Comparison of ENCODE assay signal across 15 cellular contexts in genomic region chr18:70280007-70280925, GRCh38. TPM values are rescaled to one million over a fixed set of nuclear protein-coding genes. Genes with fewer than 3 reads are reported as not detected.
DNase-seq lines count a peak whose midpoint lies in the region; ATAC-seq and TF ChIP-seq lines count a peak whose summit lies in the region.
"Had no signal": no experiment of that assay in that cellular context is flagged by ENCODE, and none has a peak within 500 bp of the region (broad histone marks: within the 10 kb centered on the region; RNA-seq: fewer than 3 reads in every experiment).

No MANE protein-coding gene starts in this region.

- H3K4ac ChIP-seq in trophoblast cell (ENCODE audit: low read depth, low read length) (no peak overlapping the region), mesenchymal stem cell (ENCODE audit: low read depth in 1 of 2, low read length in 2 of 2) (no peak overlapping the region)

- H4K8ac ChIP-seq in trophoblast cell (ENCODE audit: low read depth, low read length) = no peak overlapping the region
- H4K8ac ChIP-seq in mesenchymal stem cell (ENCODE audit: low read length) = no peak overlapping the region

- H3K27ac ChIP-seq in trophoblast cell (ENCODE audit: low read depth, low read length) (no peak overlapping the region), mesenchymal stem cell (ENCODE audit: low read length, poor library complexity, severe bottlenecking) (no peak overlapping the region)
- H3K27ac ChIP-seq: neutrophil, skin epidermis had no signal

- no peak for ATAC-seq in GM18519 (IDR thresholded peaks at IDR 0.05; ENCODE audit: low FRiP score, unreplicated experiment)

- peak overlapping the region; percentile 64 for H2AFZ ChIP-seq in trophoblast cell (ENCODE audit: insufficient read depth, low read length, poor library complexity)
- no peak overlapping the region for H2AFZ ChIP-seq in mesenchymal stem cell (ENCODE audit: low read depth, low read length)

- H3K14ac ChIP-seq in trophoblast cell (ENCODE audit: low read length) = no peak overlapping the region
- H3K14ac ChIP-seq in mesenchymal stem cell (ENCODE audit: low read length in 2 of 2) = no peak overlapping the region

- no peak for TF ChIP-seq CTCF in epithelial cell of esophagus (IDR thresholded peaks at IDR 0.05; ENCODE audit: insufficient read depth, low read depth, low read length, missing control alignments)

- H3K4me1 ChIP-seq in trophoblast cell (ENCODE audit: control insufficient read depth in 1 of 2, insufficient read depth in 2 of 2, low read length in 2 of 2) (peaks cover 8 to 9% of the 10 kb centered on the region in 2 experiments), mesenchymal stem cell (ENCODE audit: control insufficient read depth, insufficient read depth, low read depth, low read length) (no peaks in the 10 kb centered on the region)

- H3K4me3 ChIP-seq in epithelial cell of esophagus (ENCODE audit: low read length) (no peak overlapping the region), trophoblast cell (ENCODE audit: low read depth, low read length) (no peak overlapping the region), mesenchymal stem cell (ENCODE audit: insufficient read depth in 1 of 2, low read depth in 1 of 2, low read length in 2 of 2) (no peak overlapping the region)
- H3K4me3 ChIP-seq: skin epidermis had no signal

- WGBS in trophoblast cell (ENCODE audit: extremely low coverage, insufficient coverage, insufficient read length) = no CpG with 5 or more reads among the region's 5 CpGs
- WGBS in mesenchymal stem cell = 85% methylated on average over 4 of the region's 5 CpGs

- H2BK12ac ChIP-seq in trophoblast cell (ENCODE audit: low read length) (peak overlapping the region; percentile 92), mesenchymal stem cell (ENCODE audit: low read length in 2 of 2) (no peak overlapping the region)

- H2BK5ac ChIP-seq in trophoblast cell (ENCODE audit: low read depth, low read length, poor library complexity) (peak overlapping the region; percentile 80), mesenchymal stem cell (ENCODE audit: low read depth, low read length, poor library complexity, severe bottlenecking) (no peak overlapping the region)

- no peak overlapping the region for H2BK15ac ChIP-seq in mesenchymal stem cell (ENCODE audit: low read depth, poor library complexity, severe bottlenecking)

- H3K36me3 ChIP-seq in trophoblast cell (ENCODE audit: control insufficient read depth in 1 of 2, insufficient read depth in 2 of 2, low read length in 2 of 2) (no peaks in the 10 kb centered on the region), mesenchymal stem cell (ENCODE audit: control insufficient read depth in 1 of 2, insufficient read depth in 2 of 2, low read depth in 1 of 2, low read length in 2 of 2) (no peaks in the 10 kb centered on the region)
- H3K36me3 ChIP-seq: neutrophil had no signal

- H3K27me3 ChIP-seq in trophoblast cell (ENCODE audit: insufficient read depth, low read length) = no peaks in the 10 kb centered on the region
- H3K27me3 ChIP-seq in mesenchymal stem cell (ENCODE audit: control insufficient read depth in 1 of 2, insufficient read depth in 1 of 2, low read length in 2 of 2) = no peaks in the 10 kb centered on the region

- no peak overlapping the region for H3K9ac ChIP-seq in trophoblast cell (ENCODE audit: low read length)
- no peak overlapping the region for H3K9ac ChIP-seq in mesenchymal stem cell (ENCODE audit: low read length)

- H4K12ac ChIP-seq in trophoblast cell (ENCODE audit: low read depth, low read length) = no peak overlapping the region

- H3K9me3 ChIP-seq in trophoblast cell (ENCODE audit: insufficient read depth, low read depth, low read length) (no peaks in the 10 kb centered on the region), mesenchymal stem cell (ENCODE audit: control insufficient read depth, low read length) (peaks cover 7% of the 10 kb centered on the region)
- H3K9me3 ChIP-seq: neutrophil had no signal

- H3K23ac ChIP-seq in trophoblast cell (ENCODE audit: low read length) = no peak overlapping the region
- H3K23ac ChIP-seq in mesenchymal stem cell (ENCODE audit: low read length in 2 of 2) = no peak overlapping the region

- no peak overlapping the region for H3K18ac ChIP-seq in trophoblast cell (ENCODE audit: low read length)
- no peak overlapping the region for H3K18ac ChIP-seq in mesenchymal stem cell (ENCODE audit: low read depth in 1 of 2, low read length in 2 of 2)

- H2BK120ac ChIP-seq in trophoblast cell (ENCODE audit: insufficient read depth, low read length, poor library complexity) (peak overlapping the region; percentile 73), mesenchymal stem cell (ENCODE audit: low read depth, low read length) (no peak overlapping the region)

- H2AK5ac ChIP-seq in trophoblast cell (ENCODE audit: low read length) = no peak overlapping the region
- no peak overlapping the region for H2AK5ac ChIP-seq in mesenchymal stem cell (ENCODE audit: low read length, severe bottlenecking)

- DNase-seq in HS-5 (ENCODE audit: low read depth) = peak; percentile 39
- DNase-seq in RKO (ENCODE audit: low spot score) = peak; percentile 71
- DNase-seq in epithelial cell of esophagus (ENCODE audit: low read depth) = peak; percentile 90
- DNase-seq in trophoblast cell = peak; percentile 91 to 94
- DNase-seq in OCI-M2 (lab: John Stamatoyannopoulos, UW; ENCODE audit: unreplicated experiment) = no peak
- no peak for DNase-seq in mesenchymal stem cell
- no peak for DNase-seq in activated T-cell treated with anti-CD3 and anti-CD28 coated beads, Interleukin-2, amount 50 U/mL, for 48 hours
- DNase-seq: CD4-positive, CD25-positive, alpha-beta regulatory T cell; GDM1; hippocampal formation; Karpas-422; NCI-H2029 had no signal

- H3K79me2 ChIP-seq in trophoblast cell (ENCODE audit: control insufficient read depth, insufficient read depth, low read length, poor library complexity) = peaks cover 3% of the 10 kb centered on the region

- H3K4me2 ChIP-seq in trophoblast cell (ENCODE audit: low read length) (no peak overlapping the region), mesenchymal stem cell (ENCODE audit: low read length, poor library complexity, severe bottlenecking) (no peak overlapping the region)

- H4K91ac ChIP-seq in trophoblast cell (ENCODE audit: low read depth, low read length) (peak overlapping the region; percentile 86), mesenchymal stem cell (ENCODE audit: low read length) (no peak overlapping the region)

- H3K79me1 ChIP-seq in trophoblast cell (ENCODE audit: low read length) = peaks cover 13% of the 10 kb centered on the region
- no peaks in the 10 kb centered on the region for H3K79me1 ChIP-seq in mesenchymal stem cell (replicated peaks; ENCODE audit: low read length, poor library complexity, severe bottlenecking)

RNA-seq across cellular contexts. Expression of gene SOCS6, which starts 8.6 kb away (rescaled TPM):
- polyA plus RNA-seq in trophoblast cell (2013) = 49.6 and 49.7 TPM in 2 replicates
- 14.7 TPM for polyA plus RNA-seq in mesenchymal stem cell (2013, experiment 1 of 2)
- 13.9 TPM for polyA plus RNA-seq in mesenchymal stem cell (2013, experiment 2 of 2)

Comparison
In these comparisons a context has a peak if more than half of its experiments do, and no peak if none do; other contexts are left out.
1. DNase-seq: peak in HS-5 (single experiment), RKO (single experiment), epithelial cell of esophagus (single experiment) and trophoblast cell (2 of 2); none in OCI-M2 (single experiment), mesenchymal stem cell (single experiment) and activated T-cell treated with anti-CD3 and anti-CD28 coated beads, Interleukin-2, amount 50 U/mL, for 48 hours (0 of 2).